ENCODE assay signal across 1 cellular context in the genomic region with DNA sequence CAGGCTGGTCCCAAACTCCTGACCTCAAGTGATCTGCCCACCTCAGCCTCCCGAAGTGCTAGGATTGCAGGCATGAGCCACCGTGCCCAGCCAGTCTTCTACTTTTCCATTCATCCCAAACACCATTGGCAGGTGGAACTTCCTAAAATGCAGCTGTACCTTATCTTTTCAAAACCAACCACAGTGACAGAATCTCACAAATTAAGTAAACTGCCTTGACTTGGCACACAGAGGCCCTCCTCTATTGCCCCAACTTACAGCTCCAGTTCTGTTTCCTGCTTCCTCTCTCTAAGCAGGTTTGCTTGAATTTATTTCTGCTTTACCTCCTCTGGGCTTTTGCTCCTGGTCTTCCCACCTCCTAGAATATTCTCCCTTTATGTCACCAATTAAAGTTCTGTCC.
TF ChIP-seq lines count a peak whose summit lies in the region.

No MANE protein-coding gene starts in this region.

TF ChIP-seq in K562, 482 proteins besides CTCF, POLR2A, EP300 and RAD21:
- TF ChIP-seq SMAD1 (IDR thresholded peaks at IDR 0.05; ENCODE audit: low read depth, low read length, partially characterized antibody): no peak
- TF ChIP-seq, protein P1, sequence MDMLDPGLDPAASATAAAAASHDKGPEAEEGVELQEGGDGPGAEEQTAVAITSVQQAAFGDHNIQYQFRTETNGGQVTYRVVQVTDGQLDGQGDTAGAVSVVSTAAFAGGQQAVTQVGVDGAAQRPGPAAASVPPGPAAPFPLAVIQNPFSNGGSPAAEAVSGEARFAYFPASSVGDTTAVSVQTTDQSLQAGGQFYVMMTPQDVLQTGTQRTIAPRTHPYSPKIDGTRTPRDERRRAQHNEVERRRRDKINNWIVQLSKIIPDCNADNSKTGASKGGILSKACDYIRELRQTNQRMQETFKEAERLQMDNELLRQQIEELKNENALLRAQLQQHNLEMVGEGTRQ (CRISPR knock-in tag; IDR thresholded peaks at IDR 0.05): no peak
- TF ChIP-seq, protein P2, sequence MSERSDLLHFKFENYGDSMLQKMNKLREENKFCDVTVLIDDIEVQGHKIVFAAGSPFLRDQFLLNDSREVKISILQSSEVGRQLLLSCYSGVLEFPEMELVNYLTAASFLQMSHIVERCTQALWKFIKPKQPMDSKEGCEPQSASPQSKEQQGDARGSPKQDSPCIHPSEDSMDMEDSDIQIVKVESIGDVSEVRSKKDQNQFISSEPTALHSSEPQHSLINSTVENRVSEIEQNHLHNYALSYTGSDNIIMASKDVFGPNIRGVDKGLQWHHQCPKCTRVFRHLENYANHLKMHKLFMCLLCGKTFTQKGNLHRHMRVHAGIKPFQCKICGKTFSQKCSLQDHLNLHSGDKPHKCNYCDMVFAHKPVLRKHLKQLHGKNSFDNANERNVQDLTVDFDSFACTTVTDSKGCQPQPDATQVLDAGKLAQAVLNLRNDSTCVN (CRISPR knock-in tag; IDR thresholded peaks at IDR 0.05): no peak
- no peak for TF ChIP-seq CCAR2 (IDR thresholded peaks at IDR 0.05; ENCODE audit: low read depth, low read length)
- TF ChIP-seq, protein P3, sequence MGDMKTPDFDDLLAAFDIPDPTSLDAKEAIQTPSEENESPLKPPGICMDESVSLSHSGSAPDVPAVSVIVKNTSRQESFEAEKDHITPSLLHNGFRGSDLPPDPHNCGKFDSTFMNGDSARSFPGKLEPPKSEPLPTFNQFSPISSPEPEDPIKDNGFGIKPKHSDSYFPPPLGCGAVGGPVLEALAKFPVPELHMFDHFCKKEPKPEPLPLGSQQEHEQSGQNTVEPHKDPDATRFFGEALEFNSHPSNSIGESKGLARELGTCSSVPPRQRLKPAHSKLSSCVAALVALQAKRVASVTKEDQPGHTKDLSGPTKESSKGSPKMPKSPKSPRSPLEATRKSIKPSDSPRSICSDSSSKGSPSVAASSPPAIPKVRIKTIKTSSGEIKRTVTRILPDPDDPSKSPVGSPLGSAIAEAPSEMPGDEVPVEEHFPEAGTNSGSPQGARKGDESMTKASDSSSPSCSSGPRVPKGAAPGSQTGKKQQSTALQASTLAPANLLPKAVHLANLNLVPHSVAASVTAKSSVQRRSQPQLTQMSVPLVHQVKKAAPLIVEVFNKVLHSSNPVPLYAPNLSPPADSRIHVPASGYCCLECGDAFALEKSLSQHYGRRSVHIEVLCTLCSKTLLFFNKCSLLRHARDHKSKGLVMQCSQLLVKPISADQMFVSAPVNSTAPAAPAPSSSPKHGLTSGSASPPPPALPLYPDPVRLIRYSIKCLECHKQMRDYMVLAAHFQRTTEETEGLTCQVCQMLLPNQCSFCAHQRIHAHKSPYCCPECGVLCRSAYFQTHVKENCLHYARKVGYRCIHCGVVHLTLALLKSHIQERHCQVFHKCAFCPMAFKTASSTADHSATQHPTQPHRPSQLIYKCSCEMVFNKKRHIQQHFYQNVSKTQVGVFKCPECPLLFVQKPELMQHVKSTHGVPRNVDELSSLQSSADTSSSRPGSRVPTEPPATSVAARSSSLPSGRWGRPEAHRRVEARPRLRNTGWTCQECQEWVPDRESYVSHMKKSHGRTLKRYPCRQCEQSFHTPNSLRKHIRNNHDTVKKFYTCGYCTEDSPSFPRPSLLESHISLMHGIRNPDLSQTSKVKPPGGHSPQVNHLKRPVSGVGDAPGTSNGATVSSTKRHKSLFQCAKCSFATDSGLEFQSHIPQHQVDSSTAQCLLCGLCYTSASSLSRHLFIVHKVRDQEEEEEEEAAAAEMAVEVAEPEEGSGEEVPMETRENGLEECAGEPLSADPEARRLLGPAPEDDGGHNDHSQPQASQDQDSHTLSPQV (IDR thresholded peaks at IDR 0.05): 0 out of 2 replicates have a peak, but pooled peaks have one; percentile 13
- TF ChIP-seq CEBPG (CRISPR knock-in tag; IDR thresholded peaks at IDR 0.05): no peak
- no peak for TF ChIP-seq CEBPG (tag; conservative IDR thresholded peaks at IDR 0.05 in 1 of 2, IDR thresholded peaks at IDR 0.05 in 1 of 2)
- no peak for TF ChIP-seq ZNF717 (CRISPR knock-in tag; IDR thresholded peaks at IDR 0.05)
- TF ChIP-seq, protein P4, sequence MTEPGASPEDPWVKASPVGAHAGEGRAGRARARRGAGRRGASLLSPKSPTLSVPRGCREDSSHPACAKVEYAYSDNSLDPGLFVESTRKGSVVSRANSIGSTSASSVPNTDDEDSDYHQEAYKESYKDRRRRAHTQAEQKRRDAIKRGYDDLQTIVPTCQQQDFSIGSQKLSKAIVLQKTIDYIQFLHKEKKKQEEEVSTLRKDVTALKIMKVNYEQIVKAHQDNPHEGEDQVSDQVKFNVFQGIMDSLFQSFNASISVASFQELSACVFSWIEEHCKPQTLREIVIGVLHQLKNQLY (CRISPR knock-in tag; conservative IDR thresholded peaks at IDR 0.05): no peak
- no peak for TF ChIP-seq MTA3 (IDR thresholded peaks at IDR 0.05; ENCODE audit: borderline replicate concordance)
- TF ChIP-seq L3MBTL2 (IDR thresholded peaks at IDR 0.05): no peak
- no peak for TF ChIP-seq ZNF76 (CRISPR knock-in tag; IDR thresholded peaks at IDR 0.05; ENCODE audit: borderline replicate concordance)
- no peak for TF ChIP-seq NFRKB (IDR thresholded peaks at IDR 0.05; ENCODE audit: low read depth)
- TF ChIP-seq, protein P5, sequence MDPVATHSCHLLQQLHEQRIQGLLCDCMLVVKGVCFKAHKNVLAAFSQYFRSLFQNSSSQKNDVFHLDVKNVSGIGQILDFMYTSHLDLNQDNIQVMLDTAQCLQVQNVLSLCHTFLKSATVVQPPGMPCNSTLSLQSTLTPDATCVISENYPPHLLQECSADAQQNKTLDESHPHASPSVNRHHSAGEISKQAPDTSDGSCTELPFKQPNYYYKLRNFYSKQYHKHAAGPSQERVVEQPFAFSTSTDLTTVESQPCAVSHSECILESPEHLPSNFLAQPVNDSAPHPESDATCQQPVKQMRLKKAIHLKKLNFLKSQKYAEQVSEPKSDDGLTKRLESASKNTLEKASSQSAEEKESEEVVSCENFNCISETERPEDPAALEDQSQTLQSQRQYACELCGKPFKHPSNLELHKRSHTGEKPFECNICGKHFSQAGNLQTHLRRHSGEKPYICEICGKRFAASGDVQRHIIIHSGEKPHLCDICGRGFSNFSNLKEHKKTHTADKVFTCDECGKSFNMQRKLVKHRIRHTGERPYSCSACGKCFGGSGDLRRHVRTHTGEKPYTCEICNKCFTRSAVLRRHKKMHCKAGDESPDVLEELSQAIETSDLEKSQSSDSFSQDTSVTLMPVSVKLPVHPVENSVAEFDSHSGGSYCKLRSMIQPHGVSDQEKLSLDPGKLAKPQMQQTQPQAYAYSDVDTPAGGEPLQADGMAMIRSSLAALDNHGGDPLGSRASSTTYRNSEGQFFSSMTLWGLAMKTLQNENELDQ (CRISPR knock-in tag; IDR thresholded peaks at IDR 0.05; ENCODE audit: borderline replicate concordance): no peak
- TF ChIP-seq TCF3 (CRISPR knock-in tag; IDR thresholded peaks at IDR 0.05): peak; percentile 10; the same call in 1 of the 2 replicates
- TF ChIP-seq, protein P6, sequence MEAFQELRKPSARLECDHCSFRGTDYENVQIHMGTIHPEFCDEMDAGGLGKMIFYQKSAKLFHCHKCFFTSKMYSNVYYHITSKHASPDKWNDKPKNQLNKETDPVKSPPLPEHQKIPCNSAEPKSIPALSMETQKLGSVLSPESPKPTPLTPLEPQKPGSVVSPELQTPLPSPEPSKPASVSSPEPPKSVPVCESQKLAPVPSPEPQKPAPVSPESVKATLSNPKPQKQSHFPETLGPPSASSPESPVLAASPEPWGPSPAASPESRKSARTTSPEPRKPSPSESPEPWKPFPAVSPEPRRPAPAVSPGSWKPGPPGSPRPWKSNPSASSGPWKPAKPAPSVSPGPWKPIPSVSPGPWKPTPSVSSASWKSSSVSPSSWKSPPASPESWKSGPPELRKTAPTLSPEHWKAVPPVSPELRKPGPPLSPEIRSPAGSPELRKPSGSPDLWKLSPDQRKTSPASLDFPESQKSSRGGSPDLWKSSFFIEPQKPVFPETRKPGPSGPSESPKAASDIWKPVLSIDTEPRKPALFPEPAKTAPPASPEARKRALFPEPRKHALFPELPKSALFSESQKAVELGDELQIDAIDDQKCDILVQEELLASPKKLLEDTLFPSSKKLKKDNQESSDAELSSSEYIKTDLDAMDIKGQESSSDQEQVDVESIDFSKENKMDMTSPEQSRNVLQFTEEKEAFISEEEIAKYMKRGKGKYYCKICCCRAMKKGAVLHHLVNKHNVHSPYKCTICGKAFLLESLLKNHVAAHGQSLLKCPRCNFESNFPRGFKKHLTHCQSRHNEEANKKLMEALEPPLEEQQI (IDR thresholded peaks at IDR 0.05): no peak
- TF ChIP-seq, protein P7, sequence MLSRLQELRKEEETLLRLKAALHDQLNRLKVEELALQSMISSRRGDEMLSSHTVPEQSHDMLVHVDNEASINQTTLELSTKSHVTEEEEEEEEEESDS (CRISPR knock-in tag; IDR thresholded peaks at IDR 0.05): no peak
- no peak for TF ChIP-seq SMAD2 (IDR thresholded peaks at IDR 0.05; ENCODE audit: low read depth, low read length)
- TF ChIP-seq, protein P8, sequence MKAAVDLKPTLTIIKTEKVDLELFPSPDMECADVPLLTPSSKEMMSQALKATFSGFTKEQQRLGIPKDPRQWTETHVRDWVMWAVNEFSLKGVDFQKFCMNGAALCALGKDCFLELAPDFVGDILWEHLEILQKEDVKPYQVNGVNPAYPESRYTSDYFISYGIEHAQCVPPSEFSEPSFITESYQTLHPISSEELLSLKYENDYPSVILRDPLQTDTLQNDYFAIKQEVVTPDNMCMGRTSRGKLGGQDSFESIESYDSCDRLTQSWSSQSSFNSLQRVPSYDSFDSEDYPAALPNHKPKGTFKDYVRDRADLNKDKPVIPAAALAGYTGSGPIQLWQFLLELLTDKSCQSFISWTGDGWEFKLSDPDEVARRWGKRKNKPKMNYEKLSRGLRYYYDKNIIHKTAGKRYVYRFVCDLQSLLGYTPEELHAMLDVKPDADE (conservative IDR thresholded peaks at IDR 0.05; ENCODE audit: control insufficient read depth, low read depth, low read length): no peak
- no peak for TF ChIP-seq SOX6 (IDR thresholded peaks at IDR 0.05)
- TF ChIP-seq NCOA4 (IDR thresholded peaks at IDR 0.05; ENCODE audit: partially characterized antibody): no peak
- 0 out of 2 replicates have a peak, but pooled peaks have one; percentile 33 for TF ChIP-seq CXXC5 (CRISPR knock-in tag; IDR thresholded peaks at IDR 0.05)
- no peak for TF ChIP-seq FOXM1 (IDR thresholded peaks at IDR 0.05; ENCODE audit: low read depth)
- TF ChIP-seq FOXM1 (CRISPR knock-in tag; IDR thresholded peaks at IDR 0.05; ENCODE audit: low read depth): no peak
- TF ChIP-seq JUN (IDR thresholded peaks at IDR 0.05; ENCODE audit: borderline replicate concordance, low read depth, low read length): no peak
- TF ChIP-seq JUN (CRISPR knock-in tag; IDR thresholded peaks at IDR 0.05; ENCODE audit: borderline replicate concordance): no peak
- TF ChIP-seq RUNX1 (IDR thresholded peaks at IDR 0.05; ENCODE audit: low read depth): no peak
- TF ChIP-seq, protein P9, sequence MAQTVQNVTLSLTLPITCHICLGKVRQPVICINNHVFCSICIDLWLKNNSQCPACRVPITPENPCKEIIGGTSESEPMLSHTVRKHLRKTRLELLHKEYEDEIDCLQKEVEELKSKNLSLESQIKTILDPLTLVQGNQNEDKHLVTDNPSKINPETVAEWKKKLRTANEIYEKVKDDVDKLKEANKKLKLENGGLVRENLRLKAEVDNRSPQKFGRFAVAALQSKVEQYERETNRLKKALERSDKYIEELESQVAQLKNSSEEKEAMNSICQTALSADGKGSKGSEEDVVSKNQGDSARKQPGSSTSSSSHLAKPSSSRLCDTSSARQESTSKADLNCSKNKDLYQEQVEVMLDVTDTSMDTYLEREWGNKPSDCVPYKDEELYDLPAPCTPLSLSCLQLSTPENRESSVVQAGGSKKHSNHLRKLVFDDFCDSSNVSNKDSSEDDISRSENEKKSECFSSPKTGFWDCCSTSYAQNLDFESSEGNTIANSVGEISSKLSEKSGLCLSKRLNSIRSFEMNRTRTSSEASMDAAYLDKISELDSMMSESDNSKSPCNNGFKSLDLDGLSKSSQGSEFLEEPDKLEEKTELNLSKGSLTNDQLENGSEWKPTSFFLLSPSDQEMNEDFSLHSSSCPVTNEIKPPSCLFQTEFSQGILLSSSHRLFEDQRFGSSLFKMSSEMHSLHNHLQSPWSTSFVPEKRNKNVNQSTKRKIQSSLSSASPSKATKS (CRISPR knock-in tag; IDR thresholded peaks at IDR 0.05): 0 out of 2 replicates have a peak, but pooled peaks have one; percentile 8
TF ChIP-seq in K562: peak in this region for 4.
